Comparison of ENCODE assay signal across 11 cellular contexts in genomic region chr1:150829751-150830150, GRCh38. TPM values are rescaled to one million over a fixed set of nuclear protein-coding genes. Genes with fewer than 3 reads are reported as not detected.
A peak's percentile ranks its signal among the peaks of the same experiment; 100 is the strongest.
DNase-seq lines count a peak whose midpoint lies in the region; ATAC-seq, FAIRE-seq and TF ChIP-seq lines count a peak whose summit lies in the region.
"Had no signal": no experiment of that assay in that cellular context is flagged by ENCODE, and none has a peak within 500 bp of the region (broad histone marks: within the 10 kb centered on the region; RNA-seq: fewer than 3 reads in every experiment).

No MANE protein-coding gene starts in this region.

- no peak overlapping the region for H4K8ac ChIP-seq in mesendoderm (ENCODE audit: low read depth, low read length)

- DNase-seq in BE2C (no peak), HEK293T (ENCODE audit: extremely low spot score) (peak; percentile 43), K562 (ENCODE audit: extremely low read depth in 1 of 4, low spot score in 3 of 4) (peak in 2 of 4 experiments; percentile 24 to 34), mesendoderm (peak; percentile 24), SIG-M5 (lab: John Stamatoyannopoulos, UW) (no peak), NCI-H1930 (lab: John Stamatoyannopoulos, UW) (no peak)
- DNase-seq: NCI-H146, uterus had no signal

- H4K5ac ChIP-seq in mesendoderm (ENCODE audit: low read length) = no peak overlapping the region

- H3K4ac ChIP-seq in mesendoderm (ENCODE audit: low read depth, low read length) = no peak overlapping the region

- no peaks in the 10 kb centered on the region for H4K20me1 ChIP-seq in K562 (replicated peaks; ENCODE audit: control insufficient read depth, insufficient read depth, low read length)

- H3K18ac ChIP-seq in mesendoderm (ENCODE audit: low read length) = no peak overlapping the region

- H2BK120ac ChIP-seq in mesendoderm (ENCODE audit: low read depth, low read length) = no peak overlapping the region

- H3K27me3 ChIP-seq in BE2C (no peaks in the 10 kb centered on the region), K562 (ENCODE audit: control insufficient read depth in 2 of 2, insufficient read depth in 2 of 2, low read length in 2 of 2) (no peaks in the 10 kb centered on the region), mesendoderm (ENCODE audit: insufficient read depth, low read length, poor library complexity) (no peaks in the 10 kb centered on the region)
- H3K27me3 ChIP-seq: uterus had no signal

- H3K9me1 ChIP-seq in K562 (ENCODE audit: control insufficient read depth, insufficient read depth, low read length) = no peaks in the 10 kb centered on the region

- H3K9me3 ChIP-seq in BE2C = no peaks in the 10 kb centered on the region
- no peaks in the 10 kb centered on the region for H3K9me3 ChIP-seq in K562 (replicated peaks; ENCODE audit: control insufficient read depth, insufficient read depth, low read depth, low read length)
- H3K9me3 ChIP-seq: uterus had no signal

- H3K4me1 ChIP-seq in BE2C (no peaks in the 10 kb centered on the region), K562 (replicated peaks in 1 of 2; ENCODE audit: control insufficient read depth in 2 of 2, insufficient read depth in 2 of 2, low read length in 2 of 2) (no peaks in the 10 kb centered on the region), mesendoderm (ENCODE audit: control insufficient read depth, low read depth, low read length) (no peaks in the 10 kb centered on the region)
- H3K4me1 ChIP-seq: uterus had no signal

- WGBS in K562 (ENCODE audit: insufficient coverage, low coverage, missing lambda C conversion rate) = 73% methylated on average over 7 of the region's 7 CpGs
- WGBS in mesendoderm (ENCODE audit: extremely low coverage, insufficient coverage, low lambda C conversion rate) = no CpG with 5 or more reads among the region's 7 CpGs

- H3K79me2 ChIP-seq in K562 (ENCODE audit: control insufficient read depth, insufficient read depth, low read length) (no peaks in the 10 kb centered on the region), mesendoderm (ENCODE audit: control insufficient read depth, insufficient read depth, low read length) (no peaks in the 10 kb centered on the region)

- BruUV-seq in K562 (replicated peaks; lab: Mats Ljungman, UMichigan) = no TSS peak

- TF ChIP-seq EP300 in K562 (IDR thresholded peaks at IDR 0.05; ENCODE audit: low read length) = no peak

- no peak for TF ChIP-seq RAD21 in K562 (CRISPR knock-in tag; conservative IDR thresholded peaks at IDR 0.05 in 1 of 2, IDR thresholded peaks at IDR 0.05 in 1 of 2)

- no peak overlapping the region for H3K56ac ChIP-seq in mesendoderm (ENCODE audit: low read length)

- H2AK5ac ChIP-seq in mesendoderm (ENCODE audit: low read length) = no peak overlapping the region

- H3K23ac ChIP-seq in mesendoderm (ENCODE audit: low read length) = no peak overlapping the region

- no peak overlapping the region for H3K4me3 ChIP-seq in BE2C (ENCODE audit: low read depth, low read length)
- no peak overlapping the region for H3K4me3 ChIP-seq in K562
- no peak overlapping the region for H3K4me3 ChIP-seq in mesendoderm (ENCODE audit: low read length)
- H3K4me3 ChIP-seq: uterus had no signal

- H3K36me3 ChIP-seq in BE2C (peaks cover 29% of the 10 kb centered on the region), K562 (ENCODE audit: control insufficient read depth, insufficient read depth, low read length) (peaks cover 73% of the 10 kb centered on the region), mesendoderm (ENCODE audit: control insufficient read depth, insufficient read depth, low read length) (peaks cover 2% of the 10 kb centered on the region)
- H3K36me3 ChIP-seq: uterus had no signal

- peak; percentile 60; the same call in 1 of the 3 replicates for ATAC-seq in K562
- ATAC-seq in GM18505 (IDR thresholded peaks at IDR 0.05; ENCODE audit: unreplicated experiment) = no peak
- no peak for ATAC-seq in HG02981 (IDR thresholded peaks at IDR 0.05; ENCODE audit: unreplicated experiment)

- H2AFZ ChIP-seq in K562 (ENCODE audit: low read depth, low read length) = no peak overlapping the region

- no peak overlapping the region for H2BK15ac ChIP-seq in mesendoderm (replicated peaks; ENCODE audit: low read depth)

- in situ Hi-C loops in K562 (cut with MboI) = no loop called here

- CTCF ChIA-PET in HEK293T (lab: Yijun Ruan, JAX) = no interaction called here
- CTCF ChIA-PET in K562 (lab: Yijun Ruan, JAX; ENCODE audit: low intra/inter-chr PET ratio) = interaction anchor here (0.7 kb wide), 1 partner anchor 92 kb away, joined by 3 read pairs; no protein-coding TSS in a partner anchor

- no peak overlapping the region for H3K27ac ChIP-seq in K562 (ENCODE audit: extremely low read depth, low read depth, low read length)
- no peak overlapping the region for H3K27ac ChIP-seq in mesendoderm (ENCODE audit: low read depth, low read length)
- H3K27ac ChIP-seq: uterus had no signal

- TF ChIP-seq CTCF in BE2C (IDR thresholded peaks at IDR 0.05; ENCODE audit: low read depth, low read length) (peak; percentile 49), K562 (IDR thresholded peaks at IDR 0.05 in 2 of 3, conservative IDR thresholded peaks at IDR 0.05 in 1 of 3; ENCODE audit: insufficient read depth in 2 of 3, low read depth in 1 of 3, low read length in 3 of 3) (peak; percentile 40 to 46 (median 40); a peak in 5 of 6 replicates)

- TF ChIP-seq POLR2A in K562 (conservative IDR thresholded peaks at IDR 0.05) (no peak), GM18505 (IDR thresholded peaks at IDR 0.05; ENCODE audit: borderline replicate concordance, extremely low read depth, insufficient read depth, insufficient read length) (no peak)

- intact Hi-C loops in K562 (cut with micrococcal nuclease) = loop anchor here (10.0 kb wide), 2 partner anchors 95 to 165 kb away; partner anchors contain the start of gene SETDB1

- no peaks in the 10 kb centered on the region for H3K79me1 ChIP-seq in mesendoderm (ENCODE audit: low read length)

- no peak for FAIRE-seq in K562 (lab: Jason Lieb, UNC)

- no peak overlapping the region for H2BK5ac ChIP-seq in mesendoderm (ENCODE audit: low read length)

- POLR2A ChIA-PET in HEK293T (lab: Yijun Ruan, JAX) (no interaction called here), K562 (lab: Yijun Ruan, JAX) (interaction anchor here (0.7 kb wide), 1 partner anchor 278 kb away, joined by 3 read pairs; no protein-coding TSS in a partner anchor)

- no peak overlapping the region for H3K9ac ChIP-seq in K562 (ENCODE audit: insufficient read depth in 1 of 2, low read depth in 2 of 2, low read length in 2 of 2)
- H3K9ac ChIP-seq in mesendoderm (ENCODE audit: low read length) = no peak overlapping the region

- no peak overlapping the region for H3K4me2 ChIP-seq in K562 (ENCODE audit: insufficient read depth, low read length)
- no peak overlapping the region for H3K4me2 ChIP-seq in mesendoderm (ENCODE audit: low read length)

RNA-seq across cellular contexts. Expression of gene CTSK, which starts 21.7 kb away (rescaled TPM):
- 5.8 TPM for polyA plus RNA-seq in BE2C (2012; ENCODE audit: insufficient read depth, insufficient read length, low read depth)
- 4.0 and 6.1 TPM in 2 replicates for total RNA-seq in K562 (2011; cell fraction: chromatin; rRNA removed; ENCODE audit: low replicate concordance)
- total RNA-seq in K562 (2011; cell fraction: nucleolus; rRNA removed) = 2.0 and 2.1 TPM in 2 replicates
- total RNA-seq in K562 (2011; cell fraction: nucleoplasm; rRNA removed) = 3.4 and 4.0 TPM in 2 replicates
- total RNA-seq in K562 (2014; rRNA removed) (0.53 and 1.2 TPM in 2 replicates), K562 (2014; rRNA removed; fragmentation: Illumina TruSeq; extraction: Trizol) (0.80 and 0.91 TPM in 2 replicates), K562 (2015; rRNA removed; fragmentation: Illumina TruSeq; extraction: Trizol) (1.1 and 1.3 TPM in 2 replicates), K562 (2021) (1.0 and 1.5 TPM in 2 replicates)
- polyA plus RNA-seq in K562 (2011; rRNA removed) (2.5 and 3.9 TPM in 2 replicates), K562 (2014; fragmentation: Illumina TruSeq; extraction: Trizol) (1.2 and 1.3 TPM in 2 replicates), K562 (2014; fragmentation: Nextera tagmentation; extraction: Ambion mirVana) (1 to 10 TPM in 1 of 2 experiments, under 1 TPM in 1; 0.84 to 1.3 TPM), K562 (2014; rRNA removed) (1.0 and 1.6 TPM in 2 replicates)
- 0.70 and 2.2 TPM in 2 replicates for polyA plus RNA-seq in K562 (2011; cell fraction: cytosol; rRNA removed)
- 9.9 and 15.1 TPM in 2 replicates for polyA plus RNA-seq in K562 (2011; cell fraction: nucleus; rRNA removed)
- 1.1 and 2.8 TPM in 2 replicates for polyA plus RNA-seq in K562 (2012)
- polyA minus RNA-seq in K562 (2011; rRNA and poly(A)+ RNA removed) = 0.96 and 1.1 TPM in 2 replicates
- polyA minus RNA-seq in K562 (2011; cell fraction: cytosol; rRNA and poly(A)+ RNA removed) = not detected in 2 replicates
- polyA minus RNA-seq in K562 (2011; cell fraction: nucleus; rRNA and poly(A)+ RNA removed) = 0.81 and 1.6 TPM in 2 replicates
- polyA plus RNA-seq in mesendoderm (2013, experiment 1 of 2) = 4.6 TPM
- polyA plus RNA-seq in mesendoderm (2013, experiment 2 of 2) = 5.2 TPM

RNA-seq across cellular contexts. Expression of gene ARNT, which starts 46.6 kb away (rescaled TPM):
- 18.3 TPM for polyA plus RNA-seq in BE2C (2012; ENCODE audit: insufficient read depth, insufficient read length, low read depth)
- total RNA-seq in K562 (2011; cell fraction: chromatin; rRNA removed; ENCODE audit: low replicate concordance) = 58.0 and 102 TPM in 2 replicates
- total RNA-seq in K562 (2011; cell fraction: nucleolus; rRNA removed) = 29.4 and 37.9 TPM in 2 replicates
- total RNA-seq in K562 (2011; cell fraction: nucleoplasm; rRNA removed) = 63.1 and 95.9 TPM in 2 replicates
- total RNA-seq in K562 (2014; rRNA removed) (22.9 and 26.0 TPM in 2 replicates), K562 (2014; rRNA removed; fragmentation: Illumina TruSeq; extraction: Trizol) (25.4 and 33.8 TPM in 2 replicates), K562 (2015; rRNA removed; fragmentation: Illumina TruSeq; extraction: Trizol) (24.1 and 24.5 TPM in 2 replicates), K562 (2021) (28.3 and 29.2 TPM in 2 replicates)
- polyA plus RNA-seq in K562 (2011; rRNA removed) (40.2 and 41.8 TPM in 2 replicates), K562 (2014; fragmentation: Illumina TruSeq; extraction: Trizol) (33.5 and 35.0 TPM in 2 replicates), K562 (2014; fragmentation: Nextera tagmentation; extraction: Ambion mirVana) (10 to 100 TPM in 1 of 2 experiments, 1 to 10 TPM in 1; 7.4 to 19.9 TPM), K562 (2014; rRNA removed) (21.9 and 23.9 TPM in 2 replicates)
- polyA plus RNA-seq in K562 (2011; cell fraction: cytosol; rRNA removed) = 30.1 and 33.6 TPM in 2 replicates
- 47.7 and 48.1 TPM in 2 replicates for polyA plus RNA-seq in K562 (2011; cell fraction: nucleus; rRNA removed)
- polyA plus RNA-seq in K562 (2012) = 21.9 and 35.8 TPM in 2 replicates
- polyA minus RNA-seq in K562 (2011; rRNA and poly(A)+ RNA removed) = 64.6 and 65.9 TPM in 2 replicates
- polyA minus RNA-seq in K562 (2011; cell fraction: cytosol; rRNA and poly(A)+ RNA removed) = 26.5 and 27.6 TPM in 2 replicates
- polyA minus RNA-seq in K562 (2011; cell fraction: nucleus; rRNA and poly(A)+ RNA removed) = 18.3 and 34.0 TPM in 2 replicates
- polyA plus RNA-seq in mesendoderm (2013, experiment 1 of 2) = 15.1 TPM
- polyA plus RNA-seq in mesendoderm (2013, experiment 2 of 2) = 15.2 TPM

RNA-seq across cellular contexts. Expression of gene CTXND2, which starts 57.2 kb away (rescaled TPM):
- not detected for polyA plus RNA-seq in BE2C (2012; ENCODE audit: insufficient read depth, insufficient read length, low read depth)
- total RNA-seq in K562 (2011; cell fraction: chromatin; rRNA removed; ENCODE audit: low replicate concordance) = not detected in 2 replicates
- not detected in 2 replicates for total RNA-seq in K562 (2011; cell fraction: nucleolus; rRNA removed)
- not detected in 2 replicates for total RNA-seq in K562 (2011; cell fraction: nucleoplasm; rRNA removed)
- total RNA-seq in K562 (2014; rRNA removed) = not detected in 2 replicates
- not detected in 2 replicates for total RNA-seq in K562 (2014; rRNA removed; fragmentation: Illumina TruSeq; extraction: Trizol)
- not detected in 2 replicates for total RNA-seq in K562 (2015; rRNA removed; fragmentation: Illumina TruSeq; extraction: Trizol)
- not detected in 2 replicates for total RNA-seq in K562 (2021)
- polyA plus RNA-seq in K562 (2011; rRNA removed) = not detected in 2 replicates
- polyA plus RNA-seq in K562 (2011; cell fraction: cytosol; rRNA removed) = 0.07 TPM in 1 of 2 replicates, not detected in the other
- polyA plus RNA-seq in K562 (2011; cell fraction: nucleus; rRNA removed) = not detected in 2 replicates
- polyA plus RNA-seq in K562 (2012) = not detected in 2 replicates
- not detected in 2 replicates for polyA plus RNA-seq in K562 (2014; fragmentation: Illumina TruSeq; extraction: Trizol)
- not detected for polyA plus RNA-seq in K562 (2014; fragmentation: Nextera tagmentation; extraction: Ambion mirVana)
- not detected in 2 replicates for polyA plus RNA-seq in K562 (2014; rRNA removed)
- polyA minus RNA-seq in K562 (2011; rRNA and poly(A)+ RNA removed) = not detected in 2 replicates
- polyA minus RNA-seq in K562 (2011; cell fraction: cytosol; rRNA and poly(A)+ RNA removed) = not detected in 2 replicates
- polyA minus RNA-seq in K562 (2011; cell fraction: nucleus; rRNA and poly(A)+ RNA removed) = not detected in 2 replicates
- polyA plus RNA-seq in mesendoderm (2013, experiment 1 of 2) = not detected
- polyA plus RNA-seq in mesendoderm (2013, experiment 2 of 2) = not detected
- total RNA-seq: myocyte, uterus had no signal

Comparison
In these comparisons a context has a peak if more than half of its experiments do, and no peak if none do; other contexts are left out.
1. DNase-seq: peak in HEK293T (single experiment) and mesendoderm (single experiment); none in BE2C (single experiment), SIG-M5 (single experiment) and NCI-H1930 (0 of 2).